In genomic region chr13:76856141-76856571, GRCh38 we compare ENCODE assay signal across 11 cellular contexts. TPM values are rescaled to one million over a fixed set of nuclear protein-coding genes. Genes with fewer than 3 reads are reported as not detected.
DNase-seq lines count a peak whose midpoint lies in the region; ATAC-seq and TF ChIP-seq lines count a peak whose summit lies in the region.
"Had no signal": no experiment of that assay in that cellular context is flagged by ENCODE, and none has a peak within 500 bp of the region (broad histone marks: within the 10 kb centered on the region; RNA-seq: fewer than 3 reads in every experiment).

No MANE protein-coding gene starts in this region.

- H3K36me3 Mint-ChIP-seq in mesothelial cell of epicardium: peaks cover 1% of the 10 kb centered on the region

- H3K9me3 Mint-ChIP-seq in mesothelial cell of epicardium: peaks cover 20% of the 10 kb centered on the region

- no peaks in the 10 kb centered on the region for H3K4me1 Mint-ChIP-seq in mesothelial cell of epicardium

- TF ChIP-seq CTCF in mesothelial cell of epicardium (IDR thresholded peaks at IDR 0.05; ENCODE audit: unreplicated experiment): no peak

- no peak for ATAC-seq in HG03460 (IDR thresholded peaks at IDR 0.05; ENCODE audit: unreplicated experiment)
- ATAC-seq in HG03342 (IDR thresholded peaks at IDR 0.05; ENCODE audit: unreplicated experiment): no peak

- no peak overlapping the region for H3K4me3 Mint-ChIP-seq in mesothelial cell of epicardium

- peak; percentile 33 for DNase-seq in GM03348 (ENCODE audit: low spot score)
- DNase-seq in M059J (ENCODE audit: low read depth): peak; percentile 80
- peak; percentile 45 for DNase-seq in dedifferentiated amniotic fluid mesenchymal stem cell (ENCODE audit: extremely low spot score)
- peak; percentile 55 for DNase-seq in non-pigmented ciliary epithelial cell (ENCODE audit: low read depth)
- DNase-seq in GM19238 (ENCODE audit: insufficient read length, low spot score): no peak
- DNase-seq in mesothelial cell of epicardium (ENCODE audit: low spot score in 2 of 2, unreplicated experiment in 2 of 2): no peak
- DNase-seq: activated T-cell treated with anti-CD3 and anti-CD28 coated beads, Interleukin-2, amount 50 U/mL, for 1 hour; cerebellar nuclear complex; NCI-H1694 treated with DMSO at 0.1 percent for 48 hours had no signal

- no peak overlapping the region for H3K27ac Mint-ChIP-seq in mesothelial cell of epicardium

- no peaks in the 10 kb centered on the region for H3K27me3 Mint-ChIP-seq in mesothelial cell of epicardium (ENCODE audit: low read depth)

RNA-seq across cellular contexts. Expression of gene KCTD12, which starts 30.0 kb away (rescaled TPM):
- 2.9 and 3.9 TPM in 2 replicates for total RNA-seq in M059J (2014; rRNA removed; shearing (Covaris generic))
- 121 to 142 TPM (median 142 TPM) in 3 replicates for total RNA-seq in mesothelial cell of epicardium

Comparison
In these comparisons a context has a peak if more than half of its experiments do, and no peak if none do; other contexts are left out.
1. DNase-seq: peak in GM03348 (single experiment), M059J (single experiment), dedifferentiated amniotic fluid mesenchymal stem cell (single experiment) and non-pigmented ciliary epithelial cell (single experiment); none in GM19238 (single experiment) and mesothelial cell of epicardium (0 of 2).
2. RNA of gene KCTD12, which starts 30.0 kb away (total RNA-seq): 121 to 142 TPM in mesothelial cell of epicardium; 2.9 to 3.9 TPM in M059J; every median in the first group is over 10 times any median in the second.